20 cellular contexts compared by ENCODE assay signal in genomic region chr2:63192169-63192888, GRCh38.
A peak's percentile ranks its signal among the peaks of the same experiment; 100 is the strongest.
DNase-seq lines count a peak whose midpoint lies in the region; ATAC-seq and TF ChIP-seq lines count a peak whose summit lies in the region.
"Had no signal": no experiment of that assay in that cellular context is flagged by ENCODE, and none has a peak within 500 bp of the region (broad histone marks: within the 10 kb centered on the region; RNA-seq: fewer than 3 reads in every experiment).

No MANE protein-coding gene starts in this region.

- no peaks in the 10 kb centered on the region for H3K27me3 Mint-ChIP-seq in nephron progenitor cell (ENCODE audit: low read depth, poor library complexity)
- H3K27me3 Mint-ChIP-seq: activated naive CD8-positive, alpha-beta T cell treated with anti-CD3 and anti-CD28 coated beads, Interleukin-2, amount 10 ng/mL, durations not matched to agents 7 days and 5 days had no signal

- H3K9me3 Mint-ChIP-seq in nephron progenitor cell: peaks cover 15% of the 10 kb centered on the region

- ATAC-seq in GM18907 (IDR thresholded peaks at IDR 0.05; ENCODE audit: unreplicated experiment) (no peak), HG03439 (IDR thresholded peaks at IDR 0.05; ENCODE audit: unreplicated experiment) (no peak)
- ATAC-seq: gastrocnemius medialis had no signal

- peak; percentile 71 for DNase-seq in COR-L47 (lab: John Stamatoyannopoulos, UW)
- peak; percentile 15 for DNase-seq in NCI-H2081 treated with DMSO at 0.1 percent for 48 hours (lab: John Stamatoyannopoulos, UW)
- DNase-seq in OCI-M1 (lab: John Stamatoyannopoulos, UW): peak; percentile 14
- DNase-seq in foreskin melanocyte: no peak
- DNase-seq in nephron progenitor cell: no peak
- DNase-seq: activated CD4-positive, CD25-positive, alpha-beta regulatory T cell; activated naive CD8-positive, alpha-beta T cell treated with anti-CD3 and anti-CD28 coated beads, Interleukin-2, amount 10 ng/mL, durations not matched to agents 7 days and 5 days; brain microvascular endothelial cell; erythroblast; gastrocnemius medialis; NCI-H446; posterior cingulate gyrus; SJCRH30; stimulated activated CD4-positive, alpha-beta T cell treated with anti-CD3 and anti-CD28 coated beads, Interleukin-2, amount 100 ng/mL, for 48 hours had no signal

- no peak overlapping the region for H3K4me3 Mint-ChIP-seq in nephron progenitor cell
- H3K4me3 Mint-ChIP-seq: activated naive CD8-positive, alpha-beta T cell treated with anti-CD3 and anti-CD28 coated beads, Interleukin-2, amount 10 ng/mL, durations not matched to agents 7 days and 5 days; activated T-helper 1 cell treated with anti-CD3 and anti-CD28 coated beads, Interleukin-12 subunit alpha, Interleukin-12 subunit beta, Interleukin-2, Interleukin-4 antibody, amounts not matched to agents 30 ng/mL and 10 ng/mL and 1 ng/mL, durations not matched to agents 14 hours and 24 hours and 36 hours; nephron had no signal

- TF ChIP-seq CTCF in HEK293 (tag by site-specific recombination; IDR thresholded peaks at IDR 0.05) (no peak), nephron progenitor cell (IDR thresholded peaks at IDR 0.05) (no peak)

- H3K4me1 Mint-ChIP-seq in nephron progenitor cell: no peaks in the 10 kb centered on the region
- H3K4me1 Mint-ChIP-seq: activated naive CD8-positive, alpha-beta T cell treated with anti-CD3 and anti-CD28 coated beads, Interleukin-2, amount 10 ng/mL, durations not matched to agents 7 days and 5 days; nephron had no signal

- no peaks in the 10 kb centered on the region for H3K9me3 ChIP-seq in HEK293 (ENCODE audit: control insufficient read depth, insufficient read depth, low read depth, low read length)
- H3K9me3 ChIP-seq: gastrocnemius medialis, SJCRH30, vagina had no signal

- no peak overlapping the region for H3K4me3 ChIP-seq in HEK293 (ENCODE audit: low read depth, low read length)
- H3K4me3 ChIP-seq: gastrocnemius medialis, SJCRH30, vagina had no signal

- CTCF ChIA-PET in HEK293 (lab: Yijun Ruan, JAX): interaction anchor here (1.5 kb wide), 1 partner anchor 296 kb away, joined by 7 read pairs; no protein-coding TSS in a partner anchor

- H3K27ac ChIP-seq in HEK293 (ENCODE audit: extremely low read depth, low read depth, low read length): peak overlapping the region; percentile 19; the same call in 1 of the 2 replicates
- H3K27ac ChIP-seq: brain microvascular endothelial cell, gastrocnemius medialis, SJCRH30, vagina had no signal

- peaks cover 15% of the 10 kb centered on the region; the same call in 1 of the 2 replicates for H3K4me1 ChIP-seq in HEK293 (ENCODE audit: control insufficient read depth, insufficient read depth, low read length)
- H3K4me1 ChIP-seq: gastrocnemius medialis, SJCRH30, vagina had no signal

- POLR2A ChIA-PET in HEK293 (lab: Yijun Ruan, JAX): no interaction called here

- H3K36me3 ChIP-seq in HEK293 (ENCODE audit: control insufficient read depth in 2 of 2, insufficient read depth in 1 of 2, low read length in 2 of 2): no peaks in the 10 kb centered on the region
- H3K36me3 ChIP-seq: brain microvascular endothelial cell, gastrocnemius medialis, SJCRH30, vagina had no signal

- H3K36me3 Mint-ChIP-seq in nephron progenitor cell (ENCODE audit: low read depth): peaks cover 14% of the 10 kb centered on the region
- H3K36me3 Mint-ChIP-seq: activated naive CD8-positive, alpha-beta T cell treated with anti-CD3 and anti-CD28 coated beads, Interleukin-2, amount 10 ng/mL, durations not matched to agents 7 days and 5 days had no signal

- no peak overlapping the region for H3K27ac Mint-ChIP-seq in nephron progenitor cell
- H3K27ac Mint-ChIP-seq: activated naive CD8-positive, alpha-beta T cell treated with anti-CD3 and anti-CD28 coated beads, Interleukin-2, amount 10 ng/mL, durations not matched to agents 7 days and 5 days; activated T-helper 1 cell treated with anti-CD3 and anti-CD28 coated beads, Interleukin-12 subunit alpha, Interleukin-12 subunit beta, Interleukin-2, Interleukin-4 antibody, amounts not matched to agents 30 ng/mL and 10 ng/mL and 1 ng/mL, durations not matched to agents 14 hours and 24 hours and 36 hours; nephron had no signal

TF ChIP-seq in HEK293, 187 proteins besides CTCF, POLR2A, EP300 and RAD21 (continues in another document):
- no peak for TF ChIP-seq ZNF518A (tag by site-specific recombination; conservative IDR thresholded peaks at IDR 0.05; ENCODE audit: low read depth)
- no peak for TF ChIP-seq HIC1 (tag by site-specific recombination; IDR thresholded peaks at IDR 0.05)
- TF ChIP-seq ZNF146 (tag by site-specific recombination; IDR thresholded peaks at IDR 0.05): no peak
- TF ChIP-seq ZNF654 (tag by site-specific recombination; IDR thresholded peaks at IDR 0.05; ENCODE audit: low read depth): no peak
- no peak for TF ChIP-seq ATF2 (tag by site-specific recombination; IDR thresholded peaks at IDR 0.05; ENCODE audit: low read depth)
- TF ChIP-seq KLF17 (tag by site-specific recombination; IDR thresholded peaks at IDR 0.05): no peak
- TF ChIP-seq ZSCAN30 (tag by site-specific recombination; IDR thresholded peaks at IDR 0.05): no peak

Comparison
In these comparisons a context has a peak if more than half of its experiments do, and no peak if none do; other contexts are left out.
1. DNase-seq: peak in COR-L47 (single experiment), NCI-H2081 treated with DMSO at 0.1 percent for 48 hours (single experiment) and OCI-M1 (single experiment); none in foreskin melanocyte (single experiment) and nephron progenitor cell (single experiment).